Comparison of ENCODE assay signal across 26 cellular contexts in the genomic region with DNA sequence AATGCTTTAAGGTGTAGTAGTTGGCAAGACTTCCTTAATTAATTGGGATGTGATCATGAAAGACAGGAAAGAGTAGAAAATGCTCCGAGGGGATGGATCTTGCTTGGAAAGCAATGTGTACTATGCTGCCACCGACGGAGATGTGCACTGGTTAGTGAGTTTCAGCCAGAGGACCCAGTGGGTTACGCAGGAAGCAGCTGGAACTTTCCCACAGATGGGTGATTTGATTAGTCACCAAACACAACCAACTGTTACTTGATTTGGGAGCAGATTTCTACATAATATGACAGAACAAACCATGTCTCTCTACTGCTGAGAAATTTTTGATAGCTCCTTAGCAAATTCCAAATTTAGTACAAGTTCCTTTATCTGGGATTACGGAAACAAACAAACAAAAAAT.
DNase-seq lines count a peak whose midpoint lies in the region; ATAC-seq and TF ChIP-seq lines count a peak whose summit lies in the region.
"Had no signal": no experiment of that assay in that cellular context is flagged by ENCODE, and none has a peak within 500 bp of the region (broad histone marks: within the 10 kb centered on the region; RNA-seq: fewer than 3 reads in every experiment).

No MANE protein-coding gene starts in this region.

- ATAC-seq in effector memory CD8-positive, alpha-beta T cell (replicated peaks) = no peak
- no peak for ATAC-seq in HG03135 (IDR thresholded peaks at IDR 0.05; ENCODE audit: unreplicated experiment)
- ATAC-seq: activated CD8-positive, alpha-beta T cell treated with anti-CD3 and anti-CD28 coated beads for 36 hours; K562; SK-N-SH treated with all-trans-retinoic acid at 6 μM for 48 hours; stimulated activated effector memory CD8-positive, alpha-beta T cell treated with anti-CD3 and anti-CD28 coated beads, Interleukin-12 subunit alpha, Interleukin-12 subunit beta, amount 100 ng/mL, for 72 hours had no signal

- H4K20me1 ChIP-seq in BLaER1 treated with 17β-estradiol and CSF1 and Interleukin-3, amounts not matched to agents 10 nM and 100 nM = no peaks in the 10 kb centered on the region
- no peaks in the 10 kb centered on the region for H4K20me1 ChIP-seq in neural cell (ENCODE audit: insufficient read depth)

- no peaks in the 10 kb centered on the region for H3K27me3 Mint-ChIP-seq in effector memory CD8-positive, alpha-beta T cell
- H3K27me3 Mint-ChIP-seq: activated CD8-positive, alpha-beta T cell treated with anti-CD3 and anti-CD28 coated beads for 36 hours; activated naive CD4-positive, alpha-beta T cell treated with anti-CD3 and anti-CD28 coated beads, Interleukin-2, amount 50 U/mL, for 24 hours had no signal

- no peaks in the 10 kb centered on the region for H3K27me3 ChIP-seq in BLaER1 treated with 17β-estradiol and CSF1 and Interleukin-3, amounts not matched to agents 10 nM and 100 nM
- no peaks in the 10 kb centered on the region for H3K27me3 ChIP-seq in neural cell (ENCODE audit: insufficient read depth, low read depth, low read length)
- H3K27me3 ChIP-seq: BE2C, transverse colon had no signal

- no peak for TF ChIP-seq CTCF in neural cell (IDR thresholded peaks at IDR 0.05; ENCODE audit: poor library complexity, severe bottlenecking)

- no peaks in the 10 kb centered on the region; a peak in 1 of 22 replicates for H3K36me3 ChIP-seq in BLaER1 treated with 17β-estradiol and CSF1 and Interleukin-3, amounts not matched to agents 10 nM and 100 nM
- no peaks in the 10 kb centered on the region for H3K36me3 ChIP-seq in neural cell (ENCODE audit: insufficient read depth, low read length)
- H3K36me3 ChIP-seq: BE2C, transverse colon had no signal

- peak overlapping the region; percentile 45 to 88 (median 77) for H3K4me2 ChIP-seq in BLaER1 treated with 17β-estradiol and CSF1 and Interleukin-3, amounts not matched to agents 10 nM and 100 nM
- H3K4me2 ChIP-seq in neural cell (ENCODE audit: low read length) = no peak overlapping the region
- H3K4me2 ChIP-seq: PC-9 had no signal

- peaks cover 21 to 33% of the 10 kb centered on the region in 2 donors for H3K4me1 Mint-ChIP-seq in effector memory CD8-positive, alpha-beta T cell (ENCODE audit: low read depth in 2 of 2)

- H3K4me3 ChIP-seq in BLaER1 treated with 17β-estradiol and CSF1 and Interleukin-3, amounts not matched to agents 10 nM and 100 nM = peak overlapping the region in 7 of 10 experiments; percentile 12 to 40 (median 26); a peak in 7 of 20 replicates
- no peak overlapping the region for H3K4me3 ChIP-seq in neural cell (ENCODE audit: low read length)
- H3K4me3 ChIP-seq: K562, PC-9, transverse colon had no signal

- no peak for TF ChIP-seq RAD21 in neural cell (conservative IDR thresholded peaks at IDR 0.05)

- H3K9me3 Mint-ChIP-seq in effector memory CD8-positive, alpha-beta T cell = no peaks in the 10 kb centered on the region
- H3K9me3 Mint-ChIP-seq: activated CD8-positive, alpha-beta T cell treated with anti-CD3 and anti-CD28 coated beads for 36 hours; activated naive CD4-positive, alpha-beta T cell treated with anti-CD3 and anti-CD28 coated beads, Interleukin-2, amount 50 U/mL, for 24 hours; activated T-helper 2 cell treated with anti-CD3 and anti-CD28 coated beads, Interferon-gamma antibody, Interleukin-2, Interleukin-4, amounts not matched to agents 10 μg/mL and 5 μg/mL and 100 μg/mL, durations not matched to agents 14 hours and 24 hours and 36 hours; stimulated activated effector memory CD8-positive, alpha-beta T cell treated with anti-CD3 and anti-CD28 coated beads, Interleukin-12 subunit alpha, Interleukin-12 subunit beta, amount 100 ng/mL, for 72 hours had no signal

- peak overlapping the region in 10 of 11 experiments; percentile 28 to 99 (median 94); a peak in 19 of 22 replicates for H3K27ac ChIP-seq in BLaER1 treated with 17β-estradiol and CSF1 and Interleukin-3, amounts not matched to agents 10 nM and 100 nM
- H3K27ac ChIP-seq in neural cell (ENCODE audit: low read length) = peak overlapping the region; percentile 74
- H3K27ac ChIP-seq: PC-9, transverse colon had no signal

- no peak overlapping the region for H2AFZ ChIP-seq in neural cell (ENCODE audit: low read depth, low read length)
- H2AFZ ChIP-seq: PC-9 had no signal

- H3K27ac Mint-ChIP-seq in effector memory CD8-positive, alpha-beta T cell = peak overlapping the region in 1 of 2 donors; percentile 62
- H3K27ac Mint-ChIP-seq: activated naive CD4-positive, alpha-beta T cell treated with anti-CD3 and anti-CD28 coated beads, Interleukin-2, amount 50 U/mL, for 24 hours; activated T-helper 2 cell treated with anti-CD3 and anti-CD28 coated beads, Interferon-gamma antibody, Interleukin-2, Interleukin-4, amounts not matched to agents 10 μg/mL and 5 μg/mL and 100 μg/mL, durations not matched to agents 14 hours and 24 hours and 36 hours; stimulated activated effector memory CD8-positive, alpha-beta T cell treated with anti-CD3 and anti-CD28 coated beads, Interleukin-12 subunit alpha, Interleukin-12 subunit beta, amount 100 ng/mL, for 72 hours had no signal

- H3K4me3 Mint-ChIP-seq in effector memory CD8-positive, alpha-beta T cell = peak overlapping the region; percentile 60 to 64
- H3K4me3 Mint-ChIP-seq: activated CD8-positive, alpha-beta T cell treated with anti-CD3 and anti-CD28 coated beads for 36 hours; activated naive CD4-positive, alpha-beta T cell treated with anti-CD3 and anti-CD28 coated beads, Interleukin-2, amount 50 U/mL, for 24 hours; stimulated activated effector memory CD8-positive, alpha-beta T cell treated with anti-CD3 and anti-CD28 coated beads, Interleukin-12 subunit alpha, Interleukin-12 subunit beta, amount 100 ng/mL, for 72 hours had no signal

- DNase-seq in MV-4-11 (lab: John Stamatoyannopoulos, UW) (peak; percentile 59), NCI-H1105 treated with DMSO at 0.1 percent for 48 hours (lab: John Stamatoyannopoulos, UW) (no peak), glomerular visceral epithelial cell (ENCODE audit: extremely low spot score) (no peak)
- no peak for DNase-seq in effector memory CD8-positive, alpha-beta T cell
- no peak for DNase-seq in central memory CD4-positive, alpha-beta T cell
- DNase-seq: activated CD8-positive, alpha-beta memory T cell treated with anti-CD3 and anti-CD28 coated beads, Interleukin-2, amount 50 U/mL, for 48 hours; activated CD8-positive, alpha-beta T cell treated with anti-CD3 and anti-CD28 coated beads for 36 hours; amygdala; BE2C; DMS53; GDM1; NCI-H1092 treated with DMSO at 0.1 percent for 48 hours; NCI-H1930; NCI-H345; NCI-H69; PC-9; Right ventricle myocardium superior; transverse colon had no signal

- peak overlapping the region in 8 of 11 experiments; percentile 57 to 87 (median 80); a peak in 16 of 22 replicates for H3K9ac ChIP-seq in BLaER1 treated with 17β-estradiol and CSF1 and Interleukin-3, amounts not matched to agents 10 nM and 100 nM
- no peak overlapping the region for H3K9ac ChIP-seq in neural cell (ENCODE audit: low read length)

- no peaks in the 10 kb centered on the region for H3K9me2 ChIP-seq in neural cell (ENCODE audit: insufficient read depth, low read length)

- H3K4me1 ChIP-seq in BLaER1 treated with 17β-estradiol and CSF1 and Interleukin-3, amounts not matched to agents 10 nM and 100 nM = peaks cover 24 to 69% (median 60%) of the 10 kb centered on the region in 10 experiments
- H3K4me1 ChIP-seq: BE2C had no signal

- no peaks in the 10 kb centered on the region for H3K79me2 ChIP-seq in neural cell (replicated peaks; ENCODE audit: insufficient read depth, low read length)

- no peaks in the 10 kb centered on the region for H3F3A ChIP-seq in neural cell (ENCODE audit: insufficient read depth, low read length, poor library complexity, severe bottlenecking)

- TF ChIP-seq EP300 in neural cell (conservative IDR thresholded peaks at IDR 0.05; ENCODE audit: poor library complexity, severe bottlenecking) = no peak

- no peaks in the 10 kb centered on the region for H3K36me3 Mint-ChIP-seq in effector memory CD8-positive, alpha-beta T cell (ENCODE audit: insufficient read depth)
- H3K36me3 Mint-ChIP-seq: activated naive CD4-positive, alpha-beta T cell treated with anti-CD3 and anti-CD28 coated beads, Interleukin-2, amount 50 U/mL, for 24 hours; stimulated activated effector memory CD8-positive, alpha-beta T cell treated with anti-CD3 and anti-CD28 coated beads, Interleukin-12 subunit alpha, Interleukin-12 subunit beta, amount 100 ng/mL, for 72 hours had no signal

- H3K9me3 ChIP-seq in BLaER1 treated with 17β-estradiol and CSF1 and Interleukin-3, amounts not matched to agents 10 nM and 100 nM (replicated peaks in 1 of 11) = peaks cover 0 to 29% (median 13%) of the 10 kb centered on the region in 11 experiments; a peak in 13 of 22 replicates
- H3K9me3 ChIP-seq in neural cell (ENCODE audit: low read length) = no peaks in the 10 kb centered on the region
- H3K9me3 ChIP-seq: BE2C, transverse colon had no signal

TF ChIP-seq in neural cell, 6 proteins besides CTCF, POLR2A, EP300 and RAD21 (continues in another document):
- TF ChIP-seq POLR2AphosphoS5 (IDR thresholded peaks at IDR 0.05) (no peak), EZH2 (IDR thresholded peaks at IDR 0.05; ENCODE audit: borderline replicate concordance, insufficient read depth, low read length, poor library complexity, severe bottlenecking) (no peak), TAF1 (IDR thresholded peaks at IDR 0.05; ENCODE audit: low read depth) (no peak), SMC3 (conservative IDR thresholded peaks at IDR 0.05; ENCODE audit: poor library complexity) (no peak)
- TF ChIP-seq, protein P1, sequence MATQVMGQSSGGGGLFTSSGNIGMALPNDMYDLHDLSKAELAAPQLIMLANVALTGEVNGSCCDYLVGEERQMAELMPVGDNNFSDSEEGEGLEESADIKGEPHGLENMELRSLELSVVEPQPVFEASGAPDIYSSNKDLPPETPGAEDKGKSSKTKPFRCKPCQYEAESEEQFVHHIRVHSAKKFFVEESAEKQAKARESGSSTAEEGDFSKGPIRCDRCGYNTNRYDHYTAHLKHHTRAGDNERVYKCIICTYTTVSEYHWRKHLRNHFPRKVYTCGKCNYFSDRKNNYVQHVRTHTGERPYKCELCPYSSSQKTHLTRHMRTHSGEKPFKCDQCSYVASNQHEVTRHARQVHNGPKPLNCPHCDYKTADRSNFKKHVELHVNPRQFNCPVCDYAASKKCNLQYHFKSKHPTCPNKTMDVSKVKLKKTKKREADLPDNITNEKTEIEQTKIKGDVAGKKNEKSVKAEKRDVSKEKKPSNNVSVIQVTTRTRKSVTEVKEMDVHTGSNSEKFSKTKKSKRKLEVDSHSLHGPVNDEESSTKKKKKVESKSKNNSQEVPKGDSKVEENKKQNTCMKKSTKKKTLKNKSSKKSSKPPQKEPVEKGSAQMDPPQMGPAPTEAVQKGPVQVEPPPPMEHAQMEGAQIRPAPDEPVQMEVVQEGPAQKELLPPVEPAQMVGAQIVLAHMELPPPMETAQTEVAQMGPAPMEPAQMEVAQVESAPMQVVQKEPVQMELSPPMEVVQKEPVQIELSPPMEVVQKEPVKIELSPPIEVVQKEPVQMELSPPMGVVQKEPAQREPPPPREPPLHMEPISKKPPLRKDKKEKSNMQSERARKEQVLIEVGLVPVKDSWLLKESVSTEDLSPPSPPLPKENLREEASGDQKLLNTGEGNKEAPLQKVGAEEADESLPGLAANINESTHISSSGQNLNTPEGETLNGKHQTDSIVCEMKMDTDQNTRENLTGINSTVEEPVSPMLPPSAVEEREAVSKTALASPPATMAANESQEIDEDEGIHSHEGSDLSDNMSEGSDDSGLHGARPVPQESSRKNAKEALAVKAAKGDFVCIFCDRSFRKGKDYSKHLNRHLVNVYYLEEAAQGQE (IDR thresholded peaks at IDR 0.05; ENCODE audit: borderline replicate concordance) = no peak
